Comparison of ENCODE assay signal across 1 cellular context in the genomic region with DNA sequence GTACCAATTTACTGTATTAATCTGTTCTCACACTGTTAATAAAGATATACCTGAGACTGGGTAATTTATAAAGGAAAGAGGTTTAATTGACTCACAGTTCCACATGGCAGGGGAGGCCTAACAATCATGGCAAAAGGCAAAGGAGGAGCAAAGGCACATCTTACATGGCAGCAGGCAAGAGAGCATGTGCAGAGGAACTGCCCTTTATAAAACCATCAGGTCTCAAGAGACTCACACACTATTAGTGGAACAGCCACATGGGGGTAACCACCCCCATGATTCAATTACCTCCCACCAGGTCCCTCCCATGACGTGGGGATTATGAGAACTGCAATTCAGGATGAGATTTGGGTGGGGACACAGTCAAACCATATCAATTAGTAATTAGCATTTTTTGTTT.
A peak's percentile ranks its signal among the peaks of the same experiment; 100 is the strongest.
TF ChIP-seq lines count a peak whose summit lies in the region.

No MANE protein-coding gene starts in this region.

TF ChIP-seq in HepG2, 621 proteins besides CTCF, POLR2A, EP300 and RAD21:
- TF ChIP-seq ZNF431 (CRISPR knock-in tag; IDR thresholded peaks at IDR 0.05; ENCODE audit: borderline replicate concordance, low read depth) = peak; percentile 93; the same call in 1 of the 2 replicates
